ENCODE assay signal across 8 cellular contexts in the genomic region with DNA sequence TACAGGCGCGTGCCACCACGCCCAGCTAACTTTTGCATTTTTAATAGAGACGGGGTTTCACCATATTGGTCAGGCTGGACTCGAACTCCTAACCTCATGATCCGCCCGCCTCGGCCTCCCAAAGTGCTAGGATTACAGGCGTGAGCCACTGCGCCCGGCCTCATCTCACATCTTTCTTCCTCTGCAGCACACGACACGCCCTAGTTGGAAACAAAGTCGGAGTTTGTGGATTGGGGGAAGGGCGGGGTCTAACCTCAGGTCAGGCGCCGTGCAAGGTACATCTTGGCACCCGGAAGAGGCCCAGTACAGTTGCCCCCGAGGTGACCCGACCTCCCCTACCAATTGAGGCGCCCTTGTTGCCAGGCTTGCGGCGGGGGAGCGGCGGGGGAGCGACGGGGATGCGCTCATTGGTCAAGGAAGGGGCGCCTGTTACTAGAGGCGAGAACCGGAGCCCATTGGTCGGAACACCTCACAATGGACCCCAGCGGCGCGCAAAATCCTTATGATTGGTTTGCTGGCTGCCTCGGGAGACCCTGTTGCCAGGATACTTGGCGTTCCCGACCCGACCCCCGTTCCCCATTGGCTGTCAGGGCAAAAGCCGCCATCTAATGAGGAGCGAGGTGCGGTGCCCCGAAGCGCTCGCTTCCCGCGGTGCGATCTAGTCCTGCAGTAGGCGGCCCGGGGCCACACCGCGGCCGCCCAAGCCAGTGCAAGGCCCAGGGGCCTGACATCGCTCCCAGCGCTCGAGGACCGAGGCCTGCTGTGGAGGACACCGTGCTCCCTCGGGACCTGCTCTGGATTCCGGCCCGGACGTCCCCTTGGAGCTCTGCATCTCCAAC. TPM values are rescaled to one million over a fixed set of nuclear protein-coding genes. Genes with fewer than 3 reads are reported as not detected.
DNase-seq lines count a peak whose midpoint lies in the region; ATAC-seq, FAIRE-seq and TF ChIP-seq lines count a peak whose summit lies in the region.

REC8 (plus strand) TSS at position 659 of the 839 bp plus-strand sequence. CDS start 473 bp downstream, outside the sequence.

- H3K4me1 Mint-ChIP-seq in T-helper 17 cell: peaks cover 25% of the 10 kb centered on the region
- no peaks in the 10 kb centered on the region for H3K4me1 Mint-ChIP-seq in HFFc6 (ENCODE audit: low read depth)

- peaks cover 9 to 19% of the 10 kb centered on the region in 2 donors for H3K36me3 ChIP-seq in ascending aorta
- H3K36me3 ChIP-seq in iPS DF 6.9 (ENCODE audit: control insufficient read depth, insufficient read depth, low read length): no peaks in the 10 kb centered on the region
- peaks cover 3 to 18% (median 7%) of the 10 kb centered on the region in 4 donors for H3K36me3 ChIP-seq in sigmoid colon

- H3K4me1 ChIP-seq in ascending aorta (peaks cover 2 to 6% of the 10 kb centered on the region in 2 donors), iPS DF 6.9 (ENCODE audit: control insufficient read depth, insufficient read depth, low read length) (peaks cover 4% of the 10 kb centered on the region; the same call in 1 of the 2 replicates), sigmoid colon (peaks cover 0 to 20% (median 16%) of the 10 kb centered on the region in 4 donors)

- H3K36me3 Mint-ChIP-seq in T-helper 17 cell (ENCODE audit: low read depth): peaks cover 10% of the 10 kb centered on the region
- H3K36me3 Mint-ChIP-seq in HFFc6 (ENCODE audit: low read depth): peaks cover 10% of the 10 kb centered on the region; the same call in 1 of the 2 replicates

- H3K27ac ChIP-seq in ascending aorta (peak within 1 kb of the TSS; percentile 1 to 18), iPS DF 6.9 (ENCODE audit: low read length) (no peak within 1 kb of the TSS), sigmoid colon (peak within 1 kb of the TSS; percentile 32 to 70 (median 66))

- no CpG with 5 or more reads among the region's 63 CpGs for WGBS in iPS DF 6.9 (ENCODE audit: insufficient coverage, insufficient read length)
- WGBS in sigmoid colon, 2 donors: 19 to 74% methylated on average over 63 of the region's 63 CpGs

- no peak for TF ChIP-seq POLR2A in sigmoid colon (IDR thresholded peaks at IDR 0.05)

- no peak for TF ChIP-seq CTCF in ascending aorta (IDR thresholded peaks at IDR 0.05)
- TF ChIP-seq CTCF in sigmoid colon (IDR thresholded peaks at IDR 0.05): no peak
- no peak for TF ChIP-seq CTCF in HFFc6 (IDR thresholded peaks at IDR 0.05)

- H3K9me3 ChIP-seq in T-helper 17 cell (ENCODE audit: control insufficient read depth, low read length, poor library complexity, severe bottlenecking) (no peaks in the 10 kb centered on the region), ascending aorta (no peaks in the 10 kb centered on the region), iPS DF 6.9 (ENCODE audit: control insufficient read depth, insufficient read depth, low read length) (no peaks in the 10 kb centered on the region), sigmoid colon (no peaks in the 10 kb centered on the region)

- intact Hi-C loops in ascending aorta (cut with DNase I): no loop called here
- intact Hi-C loops in sigmoid colon (cut with DNase I): no loop called here

- no peaks in the 10 kb centered on the region for H3K9me3 Mint-ChIP-seq in HFFc6

- peak within 1 kb of the TSS; percentile 89 for H3K4me3 Mint-ChIP-seq in T-helper 17 cell
- H3K4me3 Mint-ChIP-seq in HFFc6: no peak within 1 kb of the TSS

- H3K27me3 ChIP-seq in ascending aorta (no peaks in the 10 kb centered on the region), iPS DF 6.9 (ENCODE audit: control insufficient read depth, insufficient read depth, low read length) (no peaks in the 10 kb centered on the region), sigmoid colon (no peaks in the 10 kb centered on the region)

- DNase-seq in GM19239 (ENCODE audit: insufficient read length, low spot score) (peak; percentile 85), T-helper 17 cell (peak; percentile 33 to 61 (median 48)), ascending aorta (ENCODE audit: low spot score in 2 of 2) (peak; percentile 38 to 85), iPS DF 6.9 (ENCODE audit: low read depth, low spot score) (peak; percentile 97), sigmoid colon (peak; percentile 95), SKM-1 (lab: John Stamatoyannopoulos, UW; ENCODE audit: unreplicated experiment) (no peak), HFFc6 (no peak)

- ATAC-seq in HG03432 (IDR thresholded peaks at IDR 0.05; ENCODE audit: unreplicated experiment) (peak; percentile 91), T-helper 17 cell (peak; percentile 82)

- no peaks in the 10 kb centered on the region for H3K27me3 Mint-ChIP-seq in T-helper 17 cell
- H3K27me3 Mint-ChIP-seq in HFFc6 (ENCODE audit: insufficient read depth): peaks cover 5% of the 10 kb centered on the region

- FAIRE-seq in GM19239 (lab: Jason Lieb, UNC): peak; percentile 79

- TF ChIP-seq EP300 in sigmoid colon (IDR thresholded peaks at IDR 0.05): no peak

- peak within 1 kb of the TSS; percentile 90 for H3K27ac Mint-ChIP-seq in T-helper 17 cell
- no peak within 1 kb of the TSS for H3K27ac Mint-ChIP-seq in HFFc6

- H3K4me3 ChIP-seq in ascending aorta (peak within 1 kb of the TSS; percentile 27 to 58), iPS DF 6.9 (ENCODE audit: low read length) (peak within 1 kb of the TSS; percentile 42; the same call in 1 of the 2 replicates), sigmoid colon (peak within 1 kb of the TSS; percentile 31 to 56 (median 48))

RNA-seq across cellular contexts. Expression of gene REC8, which starts in this region (rescaled TPM):
- 10 to 100 TPM; 66.3 to 94.8 TPM for total RNA-seq in T-helper 17 cell
- total RNA-seq in ascending aorta: 9.6 TPM
- 10 to 100 TPM in 2 of 4 donors, 1 to 10 TPM in 2; 4.6 to 24.1 (median 8.3) TPM for total RNA-seq in sigmoid colon
- 10 to 100 TPM in 1 of 3 donors, 1 to 10 TPM in 2; 1.8 to 21.7 (median 2.5) TPM for polyA plus RNA-seq in sigmoid colon
- 1 to 10 TPM; 2.9 to 3.9 (median 3.2) TPM for total RNA-seq in HFFc6 (2021; fragmentation: NEBNext Ultra II Directional; extraction: Animal tissue kit (Norgen Biotek cat#: 25700))

Comparison
In these comparisons a context has a peak if more than half of its experiments do, and no peak if none do; other contexts are left out.
1. DNase-seq: peak in GM19239 (single experiment), T-helper 17 cell (3 of 3), ascending aorta (2 of 2), iPS DF 6.9 (single experiment) and sigmoid colon (single experiment); none in SKM-1 (single experiment) and HFFc6 (single experiment).
2. Peak in every context shown above with its lines, with median percentiles within 50 percentile points of each other: H3K4me3 ChIP-seq.